Comparison of ENCODE assay signal across 22 cellular contexts in the genomic region with DNA sequence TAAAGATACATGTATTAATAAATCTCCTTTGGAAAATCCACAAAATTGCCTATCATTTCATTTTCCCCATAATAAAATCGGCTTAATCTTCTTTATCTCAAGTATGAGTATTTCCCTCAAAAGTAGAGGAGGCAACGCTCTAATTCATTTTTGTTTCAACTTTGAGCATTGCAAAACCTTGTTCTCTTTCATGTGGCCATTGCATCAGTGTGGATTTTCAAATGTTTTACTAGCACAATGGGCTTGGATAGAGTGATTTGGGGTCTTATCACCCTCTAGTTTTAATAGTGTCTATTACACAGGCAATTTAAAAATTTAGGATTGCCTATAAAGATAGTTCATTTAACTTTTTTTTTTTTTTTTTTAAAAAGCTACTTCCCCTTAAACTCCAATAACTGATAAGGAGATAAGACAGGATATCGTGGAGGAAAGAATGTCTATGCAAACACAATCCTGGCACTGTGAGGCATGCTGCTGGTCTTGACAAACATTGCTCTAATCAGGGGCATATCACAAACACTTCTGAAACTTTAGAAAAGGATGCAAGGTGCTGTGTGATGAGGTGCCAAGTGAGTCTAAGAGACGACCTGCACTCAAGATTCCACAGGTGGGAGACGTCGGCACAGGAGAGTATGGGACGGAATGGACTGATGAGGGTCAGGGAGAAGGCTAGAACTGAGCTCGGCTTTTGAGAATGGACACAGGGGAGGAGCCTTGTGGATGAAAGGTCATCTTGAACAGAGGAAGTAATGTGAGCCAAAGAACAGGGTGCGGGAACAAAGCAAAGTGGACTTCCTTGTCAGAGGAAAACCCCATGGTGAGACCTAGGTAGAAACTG.
DNase-seq lines count a peak whose midpoint lies in the region; ATAC-seq and TF ChIP-seq lines count a peak whose summit lies in the region.
"Had no signal": no experiment of that assay in that cellular context is flagged by ENCODE, and none has a peak within 500 bp of the region (broad histone marks: within the 10 kb centered on the region; RNA-seq: fewer than 3 reads in every experiment).

No MANE protein-coding gene starts in this region.

- ATAC-seq in WTC11 = peak; percentile 24; the same call in 1 of the 2 replicates
- ATAC-seq in right lobe of liver = peak; percentile 47 to 79 (median 59)
- ATAC-seq in HG03432 (IDR thresholded peaks at IDR 0.05; ENCODE audit: unreplicated experiment) = no peak
- ATAC-seq in GM18873 (IDR thresholded peaks at IDR 0.05; ENCODE audit: low FRiP score, unreplicated experiment) = no peak
- ATAC-seq: activated naive CD8-positive, alpha-beta T cell treated with anti-CD3 and anti-CD28 coated beads, Interleukin-2, amount 50 U/mL, for 24 hours; heart right ventricle had no signal

- POLR2A ChIA-PET in WTC11 (lab: Charles Lee) = no interaction called here
- POLR2A ChIA-PET in CD8-positive, alpha-beta memory T cell (lab: Charles Lee) = no interaction called here

- no peak for TF ChIP-seq POLR2A in right lobe of liver (IDR thresholded peaks at IDR 0.05)
- TF ChIP-seq POLR2A in transverse colon (IDR thresholded peaks at IDR 0.05) = peak; percentile 49

- no peak for TF ChIP-seq EP300 in transverse colon (IDR thresholded peaks at IDR 0.05; ENCODE audit: low read depth)

- CTCF ChIA-PET in WTC11 (lab: Charles Lee) = interaction anchor here (0.5 kb wide), 1 partner anchor 37 kb away, joined by 3 read pairs; no protein-coding TSS in a partner anchor
- CTCF ChIA-PET in CD8-positive, alpha-beta memory T cell (lab: Charles Lee) = no interaction called here

- TF ChIP-seq CTCF in WTC11 (IDR thresholded peaks at IDR 0.05) (no peak), right lobe of liver (IDR thresholded peaks at IDR 0.05) (no peak), transverse colon (IDR thresholded peaks at IDR 0.05) (no peak)

- no peaks in the 10 kb centered on the region for H3K36me3 Mint-ChIP-seq in WTC11
- no peaks in the 10 kb centered on the region for H3K36me3 Mint-ChIP-seq in CD8-positive, alpha-beta memory T cell
- H3K36me3 Mint-ChIP-seq: IgD-negative memory B cell, naive B cell had no signal

- H3K4me1 Mint-ChIP-seq in WTC11 = peaks cover 20% of the 10 kb centered on the region
- no peaks in the 10 kb centered on the region for H3K4me1 Mint-ChIP-seq in CD8-positive, alpha-beta memory T cell
- H3K4me1 Mint-ChIP-seq: activated naive CD8-positive, alpha-beta T cell treated with anti-CD3 and anti-CD28 coated beads, Interleukin-2, amount 50 U/mL, for 24 hours; B cell; IgD-negative memory B cell; naive B cell had no signal

- no peak overlapping the region for H3K4me3 Mint-ChIP-seq in WTC11
- no peak overlapping the region for H3K4me3 Mint-ChIP-seq in CD8-positive, alpha-beta memory T cell
- H3K4me3 Mint-ChIP-seq: activated naive CD8-positive, alpha-beta T cell treated with anti-CD3 and anti-CD28 coated beads, Interleukin-2, amount 50 U/mL, for 24 hours; B cell; IgD-negative memory B cell; naive B cell had no signal

- H3K36me3 ChIP-seq in right lobe of liver (no peaks in the 10 kb centered on the region), transverse colon (no peaks in the 10 kb centered on the region)
- no peaks in the 10 kb centered on the region for H3K36me3 ChIP-seq in CD8-positive, alpha-beta memory T cell (ENCODE audit: insufficient read depth, low read length)
- H3K36me3 ChIP-seq: brain microvascular endothelial cell, heart right ventricle, thyroid gland had no signal

- in situ Hi-C loops in transverse colon (cut with MboI; ENCODE audit: low pct_ligation_motif_present in 1 of 4, low pct_unique_long_range_greater_than_20kb in 1 of 4, low sequenced_read_pairs in 3 of 4) = no loop called here

- intact Hi-C loops in right lobe of liver (cut with DNase I) = no loop called here
- intact Hi-C loops in transverse colon (cut with DNase I; ENCODE audit: low total_unique reads) = no loop called here

- H3K27me3 ChIP-seq in right lobe of liver = no peaks in the 10 kb centered on the region
- no peaks in the 10 kb centered on the region for H3K27me3 ChIP-seq in transverse colon
- H3K27me3 ChIP-seq in CD8-positive, alpha-beta memory T cell (ENCODE audit: insufficient read depth, low read length, poor library complexity, severe bottlenecking) = no peaks in the 10 kb centered on the region
- H3K27me3 ChIP-seq: brain microvascular endothelial cell, thyroid gland had no signal

- 37% methylated on average over 9 of the region's 9 CpGs for WGBS in right lobe of liver (ENCODE audit: insufficient coverage, low coverage, low lambda C conversion rate, missing lambda C conversion rate)
- 35 to 38% methylated on average over 9 of the region's 9 CpGs for WGBS in transverse colon (ENCODE audit: low coverage in 1 of 2), 2 donors

- H3K27ac ChIP-seq in right lobe of liver = no peak overlapping the region
- peak overlapping the region; percentile 54 to 80 (median 75) for H3K27ac ChIP-seq in transverse colon
- H3K27ac ChIP-seq in CD8-positive, alpha-beta memory T cell (ENCODE audit: low read depth, low read length) = no peak overlapping the region
- H3K27ac ChIP-seq: brain microvascular endothelial cell, heart right ventricle, HL-60, skin epidermis, thyroid gland had no signal

- no peaks in the 10 kb centered on the region for H3K27me3 Mint-ChIP-seq in WTC11 (ENCODE audit: low read depth)
- H3K27me3 Mint-ChIP-seq in CD8-positive, alpha-beta memory T cell = peaks cover 0 to 4% of the 10 kb centered on the region in 2 donors
- H3K27me3 Mint-ChIP-seq: activated naive CD8-positive, alpha-beta T cell treated with anti-CD3 and anti-CD28 coated beads, Interleukin-2, amount 50 U/mL, for 24 hours; IgD-negative memory B cell had no signal

- DNase-seq in HT-29 (ENCODE audit: low spot score) (peak; percentile 95), WTC11 (ENCODE audit: low spot score) (no peak), right lobe of liver (no peak), transverse colon (peak; percentile 67)
- DNase-seq in CD8-positive, alpha-beta memory T cell = no peak
- DNase-seq: activated effector memory CD4-positive, alpha-beta T cell treated with Interleukin-2 at 50 U/mL for 16 hours; activated naive CD8-positive, alpha-beta T cell treated with anti-CD3 and anti-CD28 coated beads, Interleukin-2, amount 50 U/mL, for 24 hours; brain microvascular endothelial cell; heart right ventricle; naive B cell; NCI-H146; NCI-H2171; NCI-H69; stimulated activated naive CD4-positive, alpha-beta T cell; thyroid gland had no signal

- H3K9me3 ChIP-seq in right lobe of liver = no peaks in the 10 kb centered on the region
- no peaks in the 10 kb centered on the region for H3K9me3 ChIP-seq in transverse colon
- H3K9me3 ChIP-seq in CD8-positive, alpha-beta memory T cell (ENCODE audit: low read length) = no peaks in the 10 kb centered on the region
- H3K9me3 ChIP-seq: heart right ventricle, thyroid gland had no signal

- no peak overlapping the region for H3K27ac Mint-ChIP-seq in WTC11
- H3K27ac Mint-ChIP-seq in CD8-positive, alpha-beta memory T cell = no peak overlapping the region
- H3K27ac Mint-ChIP-seq: activated naive CD8-positive, alpha-beta T cell treated with anti-CD3 and anti-CD28 coated beads, Interleukin-2, amount 50 U/mL, for 24 hours; B cell; naive B cell had no signal

- no peaks in the 10 kb centered on the region; the same call in 1 of the 2 replicates for H3K9me3 Mint-ChIP-seq in WTC11
- peaks cover 0 to 4% (median 0%) of the 10 kb centered on the region in 5 donors for H3K9me3 Mint-ChIP-seq in CD8-positive, alpha-beta memory T cell
- H3K9me3 Mint-ChIP-seq: activated naive CD8-positive, alpha-beta T cell treated with anti-CD3 and anti-CD28 coated beads, Interleukin-2, amount 50 U/mL, for 24 hours had no signal

- peaks cover 0 to 7% (median 2%) of the 10 kb centered on the region in 4 donors for H3K4me1 ChIP-seq in right lobe of liver
- peaks cover 0 to 37% (median 11%) of the 10 kb centered on the region in 4 donors for H3K4me1 ChIP-seq in transverse colon
- H3K4me1 ChIP-seq in CD8-positive, alpha-beta memory T cell (ENCODE audit: insufficient read depth, low read length) = no peaks in the 10 kb centered on the region
- H3K4me1 ChIP-seq: heart right ventricle had no signal

- no peak overlapping the region for H3K4me3 ChIP-seq in right lobe of liver
- no peak overlapping the region for H3K4me3 ChIP-seq in transverse colon
- H3K4me3 ChIP-seq in CD8-positive, alpha-beta memory T cell (ENCODE audit: low read length) = no peak overlapping the region
- H3K4me3 ChIP-seq: heart right ventricle, lung, skin epidermis, thyroid gland had no signal

TF ChIP-seq in WTC11, 78 proteins besides CTCF, POLR2A, EP300 and RAD21:
- no peak for TF ChIP-seq ZNF219 (CRISPR knock-in tag; IDR thresholded peaks at IDR 0.05; ENCODE audit: borderline replicate concordance)
TF ChIP-seq in WTC11: peak in this region for 0.

Comparison
In these comparisons a context has a peak if more than half of its experiments do, and no peak if none do; other contexts are left out.
1. DNase-seq: peak in HT-29 (single experiment) and transverse colon (single experiment); none in WTC11 (single experiment), right lobe of liver (0 of 3) and CD8-positive, alpha-beta memory T cell (0 of 5).
2. ATAC-seq: peak in WTC11 (single experiment) and right lobe of liver (4 of 4); none in HG03432 (single experiment) and GM18873 (single experiment).
3. H3K27ac ChIP-seq: peak in transverse colon (4 of 4); none in right lobe of liver (0 of 3) and CD8-positive, alpha-beta memory T cell (single experiment).